In the genomic region with DNA sequence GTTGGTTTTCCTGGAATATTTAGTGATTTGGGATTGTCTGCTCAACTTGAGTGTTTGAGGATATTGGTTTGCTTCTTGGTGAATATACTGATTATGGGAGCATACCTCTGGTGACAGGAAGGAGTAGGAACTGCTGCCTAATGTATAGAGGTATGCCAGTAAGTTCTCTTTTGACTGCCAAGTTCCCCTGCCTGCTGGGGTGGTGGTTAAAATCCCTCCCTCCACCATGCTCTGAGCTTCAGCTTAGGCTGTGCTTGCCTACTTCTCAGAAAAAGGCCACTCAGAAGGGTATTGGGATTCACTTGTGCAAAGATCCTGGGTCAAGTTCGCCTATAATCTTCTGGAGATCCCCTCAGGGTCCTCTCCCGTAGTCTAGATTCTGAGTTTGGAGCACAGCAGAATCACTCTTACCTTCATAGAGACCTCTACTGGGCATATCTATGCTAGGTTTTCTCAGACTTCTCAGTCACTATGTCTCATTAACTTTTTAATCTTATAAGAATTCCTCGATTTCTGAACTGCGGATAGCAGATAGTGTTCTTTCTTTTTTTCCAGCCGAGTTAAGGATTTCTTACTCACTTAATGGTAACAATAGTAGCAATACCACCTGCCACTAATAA, we compare ENCODE assay signal across 12 cellular contexts. TPM values are rescaled to one million over a fixed set of nuclear protein-coding genes. Genes with fewer than 3 reads are reported as not detected.
DNase-seq lines count a peak whose midpoint lies in the region; ATAC-seq and TF ChIP-seq lines count a peak whose summit lies in the region.
"Had no signal": no experiment of that assay in that cellular context is flagged by ENCODE, and none has a peak within 500 bp of the region (broad histone marks: within the 10 kb centered on the region; RNA-seq: fewer than 3 reads in every experiment).

No MANE protein-coding gene starts in this region.

- H4K20me1 ChIP-seq in DOHH2 (ENCODE audit: control insufficient read depth, insufficient read depth, low read depth, low read length) = no peaks in the 10 kb centered on the region

- H3K9me2 ChIP-seq in DOHH2 (replicated peaks; ENCODE audit: control insufficient read depth, low read length) = no peaks in the 10 kb centered on the region

- peak; percentile 41 to 51 for DNase-seq in Kasumi-1 (lab: John Stamatoyannopoulos, UW)
- DNase-seq in epithelial cell of proximal tubule (ENCODE audit: low read depth) = no peak
- no peak for DNase-seq in coronary artery (ENCODE audit: low spot score)
- no peak for DNase-seq in NK-92 (lab: John Stamatoyannopoulos, UW; ENCODE audit: unreplicated experiment)
- no peak for DNase-seq in mesenteric fat pad (ENCODE audit: low spot score)
- DNase-seq: activated CD4-positive, alpha-beta T cell treated with anti-CD3 and anti-CD28 coated beads for 1 hour; CD4-positive, CD25-positive, alpha-beta regulatory T cell; hippocampal formation had no signal

- no peak overlapping the region for H3K4me3 ChIP-seq in DOHH2 (ENCODE audit: low read length)
- no peak overlapping the region for H3K4me3 ChIP-seq in epithelial cell of proximal tubule (ENCODE audit: low read depth, low read length)
- H3K4me3 ChIP-seq in coronary artery = no peak overlapping the region

- no peaks in the 10 kb centered on the region for H3K27me3 ChIP-seq in DOHH2 (ENCODE audit: control insufficient read depth, low read length)

- ATAC-seq in GM18907 (IDR thresholded peaks at IDR 0.05; ENCODE audit: unreplicated experiment) (peak; percentile 58), esophagus mucosa (no peak)

- peaks cover 38% of the 10 kb centered on the region for H3K4me1 ChIP-seq in DOHH2 (ENCODE audit: control insufficient read depth, low read length)

- no peak overlapping the region for H3K27ac ChIP-seq in DOHH2 (ENCODE audit: low read depth, low read length)
- no peak overlapping the region for H3K27ac ChIP-seq in coronary artery
- H3K27ac ChIP-seq: RWPE1 had no signal

- TF ChIP-seq CTCF in DOHH2 (IDR thresholded peaks at IDR 0.05; ENCODE audit: low read depth, low read length, poor library complexity, severe bottlenecking) (peak; percentile 18), epithelial cell of proximal tubule (conservative IDR thresholded peaks at IDR 0.05; ENCODE audit: low read depth, low read length) (peak; percentile 36), coronary artery (IDR thresholded peaks at IDR 0.05) (no peak)

- H3K9me3 ChIP-seq in DOHH2 (ENCODE audit: control insufficient read depth, insufficient read depth, low read length) = no peaks in the 10 kb centered on the region

- H3K36me3 ChIP-seq in DOHH2 (ENCODE audit: control insufficient read depth, low read length) = peaks cover 5% of the 10 kb centered on the region; the same call in 1 of the 2 replicates

- peaks cover under 1% of the 10 kb centered on the region; the same call in 1 of the 2 replicates for H3F3A ChIP-seq in DOHH2 (ENCODE audit: control insufficient read depth, insufficient read depth)

- H3K79me2 ChIP-seq in DOHH2 (ENCODE audit: control insufficient read depth, low read length) = peaks cover 86% of the 10 kb centered on the region

- peak overlapping the region; percentile 6 for H3K4me2 ChIP-seq in DOHH2 (ENCODE audit: low read length)

RNA-seq across cellular contexts. Expression of gene DCK, which starts 44.7 kb away (rescaled TPM):
- total RNA-seq in epithelial cell of proximal tubule (24.4 and 34.7 TPM in 2 replicates), esophagus mucosa (9.5 TPM), mesenteric fat pad (10.9 TPM)

RNA-seq across cellular contexts. Expression of gene MOB1B, which starts 46.6 kb away (rescaled TPM):
- 7.7 and 8.3 TPM in 2 replicates for total RNA-seq in epithelial cell of proximal tubule
- total RNA-seq in esophagus mucosa = 12.9 TPM
- total RNA-seq in mesenteric fat pad = 20.3 TPM

Comparison
In these comparisons a context has a peak if more than half of its experiments do, and no peak if none do; other contexts are left out.
1. DNase-seq: peak in Kasumi-1 (2 of 2); none in epithelial cell of proximal tubule (single experiment), coronary artery (single experiment), NK-92 (single experiment) and mesenteric fat pad (single experiment).